Comparison of ENCODE assay signal across 9 cellular contexts in the genomic region with DNA sequence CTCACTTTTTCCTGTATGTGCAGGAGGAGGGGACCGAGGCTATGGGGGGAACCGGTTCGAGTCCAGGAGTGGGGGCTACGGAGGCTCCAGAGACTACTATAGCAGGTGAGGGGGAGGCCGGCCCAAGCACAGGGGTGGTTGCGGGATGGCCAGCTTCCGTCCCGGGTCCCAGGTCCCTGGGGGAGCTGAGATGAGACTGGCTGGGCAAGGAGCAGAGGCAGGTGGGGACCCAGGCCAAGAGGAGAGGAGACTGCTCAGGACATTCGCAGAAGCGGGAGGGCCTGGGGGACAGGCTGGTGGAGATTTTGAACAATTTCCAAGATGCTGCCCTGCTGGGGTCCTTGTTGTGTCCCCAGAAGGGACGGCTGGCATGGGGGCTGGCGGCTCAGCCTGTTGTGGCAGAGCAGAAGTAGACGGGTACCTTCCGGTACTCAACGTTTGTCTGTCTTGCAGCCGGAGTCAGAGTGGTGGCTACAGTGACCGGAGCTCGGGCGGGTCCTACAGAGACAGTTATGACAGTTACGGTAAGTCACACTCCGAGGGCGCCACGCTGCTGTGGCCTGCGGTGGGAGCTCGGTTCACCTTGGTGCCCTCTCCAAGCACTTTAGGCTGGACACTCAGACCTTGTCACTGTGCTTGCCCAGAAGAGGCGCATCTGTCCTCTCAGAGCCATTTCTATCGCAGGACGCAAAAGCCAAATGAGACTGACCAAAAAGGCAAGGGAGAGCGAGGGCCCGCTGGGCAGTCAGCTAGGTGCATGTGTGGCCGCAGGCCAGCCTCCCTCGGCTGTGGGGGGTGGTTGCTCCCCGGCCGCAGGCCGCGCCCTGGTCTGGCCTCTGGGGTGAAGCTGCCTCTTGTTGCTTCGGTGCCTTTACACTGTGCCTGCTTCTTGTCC. TPM values are rescaled to one million over a fixed set of nuclear protein-coding genes. Genes with fewer than 3 reads are reported as not detected.
A peak's percentile ranks its signal among the peaks of the same experiment; 100 is the strongest.
DNase-seq lines count a peak whose midpoint lies in the region; ATAC-seq and TF ChIP-seq lines count a peak whose summit lies in the region.
"Had no signal": no experiment of that assay in that cellular context is flagged by ENCODE, and none has a peak within 500 bp of the region (broad histone marks: within the 10 kb centered on the region; RNA-seq: fewer than 3 reads in every experiment).

No MANE protein-coding gene starts in this region.

- peaks cover 37% of the 10 kb centered on the region for H3K4me1 ChIP-seq in cardiac muscle cell (ENCODE audit: low read depth)
- peaks cover 86% of the 10 kb centered on the region for H3K4me1 ChIP-seq in body of pancreas
- H3K4me1 ChIP-seq in mucosa of rectum (ENCODE audit: control insufficient read depth in 2 of 2, insufficient read depth in 2 of 2, low read length in 2 of 2): peaks cover 76 to 78% of the 10 kb centered on the region in 2 donors
- peaks cover 83% of the 10 kb centered on the region for H3K4me1 ChIP-seq in vagina

- WGBS in body of pancreas, 2 donors: 55 to 60% methylated on average over 35 to 37 of the region's 37 CpGs

- no peak overlapping the region for H3K4me3 ChIP-seq in cardiac muscle cell
- H3K4me3 ChIP-seq in body of pancreas: no peak overlapping the region
- peak overlapping the region; percentile 49 to 98 for H3K4me3 ChIP-seq in mucosa of rectum (ENCODE audit: low read length in 2 of 2)
- H3K4me3 ChIP-seq in vagina: peak overlapping the region; percentile 63 to 94

- ATAC-seq in Right ventricle myocardium superior (ENCODE audit: poor library complexity): no peak
- ATAC-seq in body of pancreas: no peak
- ATAC-seq in HG02678 (IDR thresholded peaks at IDR 0.05; ENCODE audit: unreplicated experiment): no peak
- no peak for ATAC-seq in HG03108 (IDR thresholded peaks at IDR 0.05; ENCODE audit: unreplicated experiment)

- TF ChIP-seq CTCF in cardiac muscle cell (IDR thresholded peaks at IDR 0.05; ENCODE audit: low read depth, low read length) (no peak), body of pancreas (IDR thresholded peaks at IDR 0.05) (no peak), vagina (IDR thresholded peaks at IDR 0.05) (no peak)

- no peak for DNase-seq in cardiac muscle cell (ENCODE audit: low read depth in 1 of 2, low spot score in 1 of 2)
- no peak for DNase-seq in Right ventricle myocardium superior
- DNase-seq in body of pancreas: peak in 1 of 4 donors; percentile 32
- no peak for DNase-seq in vagina (ENCODE audit: extremely low spot score in 2 of 2)
- DNase-seq in NCI-H146 (lab: John Stamatoyannopoulos, UW): no peak
- DNase-seq: EL had no signal

- H3K36me3 ChIP-seq in cardiac muscle cell: peaks cover 42% of the 10 kb centered on the region
- peaks cover 7 to 18% of the 10 kb centered on the region in 2 donors for H3K36me3 ChIP-seq in body of pancreas (replicated peaks in 1 of 2; ENCODE audit: insufficient read depth in 1 of 2, low read depth in 2 of 2)
- H3K36me3 ChIP-seq in mucosa of rectum (ENCODE audit: control insufficient read depth in 2 of 2, insufficient read depth in 2 of 2, low read length in 2 of 2): peaks cover 41 to 46% of the 10 kb centered on the region in 2 donors
- peaks cover 0 to 48% of the 10 kb centered on the region in 2 donors for H3K36me3 ChIP-seq in vagina

- peak overlapping the region in 1 of 2 donors; percentile 96 for H3K9ac ChIP-seq in mucosa of rectum (ENCODE audit: low read depth in 1 of 2, low read length in 2 of 2)

- H3K27me3 ChIP-seq in cardiac muscle cell (no peaks in the 10 kb centered on the region), body of pancreas (no peaks in the 10 kb centered on the region), mucosa of rectum (ENCODE audit: control insufficient read depth in 2 of 2, insufficient read depth in 2 of 2, low read length in 2 of 2) (no peaks in the 10 kb centered on the region), vagina (no peaks in the 10 kb centered on the region)

- H3K27ac ChIP-seq in cardiac muscle cell (peak overlapping the region; percentile 99), body of pancreas (peak overlapping the region in 3 of 4 donors; percentile 95 to 100 (median 98)), mucosa of rectum (ENCODE audit: low read depth in 2 of 2, low read length in 2 of 2) (peak overlapping the region in 1 of 2 donors; percentile 24), vagina (peak overlapping the region; percentile 99)

- TF ChIP-seq POLR2A in body of pancreas (IDR thresholded peaks at IDR 0.05) (no peak), vagina (IDR thresholded peaks at IDR 0.05) (no peak)

- H3K9me3 ChIP-seq in cardiac muscle cell (ENCODE audit: low read depth): no peaks in the 10 kb centered on the region
- H3K9me3 ChIP-seq in body of pancreas: no peaks in the 10 kb centered on the region
- H3K9me3 ChIP-seq in mucosa of rectum (ENCODE audit: control insufficient read depth in 2 of 2, low read length in 2 of 2): no peaks in the 10 kb centered on the region
- H3K9me3 ChIP-seq in vagina: no peaks in the 10 kb centered on the region

- intact Hi-C loops in Right ventricle myocardium superior (cut with DNase I) (loop anchor here (10.0 kb wide), 1 partner anchor 113 kb away; the partner anchor contains the start of gene NDUFS7), body of pancreas (cut with DNase I) (loop anchor here (5.0 kb wide), 1 partner anchor 136 kb away; the partner anchor contains the start of gene DAZAP1), vagina (cut with DNase I) (loop anchor here (10.0 kb wide), 2 partner anchors 113 to 173 kb away; partner anchors contain the start of gene NDUFS7)

RNA-seq across cellular contexts. Expression of gene CIRBP, which starts 2.6 kb away (rescaled TPM):
- total RNA-seq in cardiac muscle cell (1,112 and 2,236 TPM in 2 replicates), Right ventricle myocardium superior (219 TPM), body of pancreas (100 to 1,000 TPM; 582 to 630 TPM), vagina (192 TPM)
- 716 and 851 TPM in 2 replicates for polyA plus RNA-seq in cardiac muscle cell

RNA-seq across cellular contexts. Expression of gene FAM174C, which starts 3.6 kb away (rescaled TPM):
- total RNA-seq in cardiac muscle cell (31.2 and 44.9 TPM in 2 replicates), Right ventricle myocardium superior (12.4 TPM), body of pancreas (10 to 100 TPM; 48.0 to 63.9 TPM), vagina (64.8 TPM)
- polyA plus RNA-seq in cardiac muscle cell: 34.0 and 34.4 TPM in 2 replicates

RNA-seq across cellular contexts. Expression of gene EFNA2, which starts 13.9 kb away (rescaled TPM):
- total RNA-seq in cardiac muscle cell (13.0 and 16.9 TPM in 2 replicates), Right ventricle myocardium superior (not detected), body of pancreas (not detected), vagina (not detected)
- polyA plus RNA-seq in cardiac muscle cell: 0.34 and 0.44 TPM in 2 replicates

RNA-seq across cellular contexts. Expression of gene MIDN, which starts 23.4 kb away (rescaled TPM):
- total RNA-seq in cardiac muscle cell (45.6 and 89.2 TPM in 2 replicates), Right ventricle myocardium superior (54.1 TPM), body of pancreas (10 to 100 TPM; 36.3 to 43.5 TPM), vagina (170 TPM)
- 58.1 and 76.0 TPM in 2 replicates for polyA plus RNA-seq in cardiac muscle cell

RNA-seq across cellular contexts. Expression of gene ATP5F1D, which starts 30.2 kb away (rescaled TPM):
- total RNA-seq in cardiac muscle cell: 188 and 355 TPM in 2 replicates
- 505 and 638 TPM in 2 replicates for polyA plus RNA-seq in cardiac muscle cell
- total RNA-seq in Right ventricle myocardium superior: 692 TPM
- total RNA-seq in body of pancreas: 100 to 1,000 TPM; 156 to 157 TPM
- 154 TPM for total RNA-seq in vagina

Comparison
In these comparisons a context has a peak if more than half of its experiments do, and no peak if none do; other contexts are left out.
1. RNA of gene EFNA2, which starts 13.9 kb away (total RNA-seq): 13.0 to 16.9 TPM in cardiac muscle cell; not detected in Right ventricle myocardium superior (single experiment), not detected in body of pancreas and not detected in vagina (single experiment); every median in the first group is over 10 times any median in the second.
2. H3K4me3 ChIP-seq: peak in mucosa of rectum (2 of 2) and vagina (2 of 2); none in cardiac muscle cell (single experiment) and body of pancreas (0 of 2).